Comparison of ENCODE assay signal across 1 cellular context in the genomic region with DNA sequence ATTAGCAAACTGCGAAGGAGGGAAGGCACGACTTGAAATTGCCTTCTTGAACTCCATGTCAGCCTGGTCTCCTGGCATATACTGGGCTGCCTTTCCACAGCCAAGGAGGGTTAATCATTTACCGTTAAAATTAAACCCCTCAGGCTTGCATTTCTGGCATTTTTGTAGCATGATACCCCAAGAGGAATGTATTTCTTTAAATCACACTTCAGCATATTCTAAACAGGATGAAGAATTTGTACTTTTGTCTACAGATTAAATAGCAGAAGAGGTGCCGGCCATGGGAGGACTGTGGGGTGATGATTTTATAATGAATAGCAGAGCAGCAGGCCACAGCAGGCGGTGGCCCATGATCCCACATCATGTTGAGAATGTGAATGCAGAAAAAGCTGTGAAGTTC.
TF ChIP-seq lines count a peak whose summit lies in the region.

No MANE protein-coding gene starts in this region.

TF ChIP-seq in H1, 55 proteins besides CTCF, POLR2A, EP300 and RAD21 (continued from another document):
- TF ChIP-seq, protein P1, sequence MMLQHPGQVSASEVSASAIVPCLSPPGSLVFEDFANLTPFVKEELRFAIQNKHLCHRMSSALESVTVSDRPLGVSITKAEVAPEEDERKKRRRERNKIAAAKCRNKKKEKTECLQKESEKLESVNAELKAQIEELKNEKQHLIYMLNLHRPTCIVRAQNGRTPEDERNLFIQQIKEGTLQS (IDR thresholded peaks at IDR 0.05; ENCODE audit: insufficient read depth, low read depth, low read length): no peak
- TF ChIP-seq ZNF274 (IDR thresholded peaks at IDR 0.05; ENCODE audit: borderline replicate concordance, extremely low read depth, low read length) (no peak), CREB1 (IDR thresholded peaks at IDR 0.05) (no peak), YY1 (IDR thresholded peaks at IDR 0.05; ENCODE audit: low read depth, low read length) (no peak), JUN (IDR thresholded peaks at IDR 0.05; ENCODE audit: low read depth, low read length) (no peak), NRF1 (IDR thresholded peaks at IDR 0.05; ENCODE audit: low read depth, low read length) (no peak), RFX5 (IDR thresholded peaks at IDR 0.05; ENCODE audit: borderline replicate concordance, low read depth, low read length) (no peak), SIRT6 (IDR thresholded peaks at IDR 0.05; ENCODE audit: low read length) (no peak), TCF12 (IDR thresholded peaks at IDR 0.05; ENCODE audit: low read depth, low read length) (no peak)
- TF ChIP-seq, protein P2, sequence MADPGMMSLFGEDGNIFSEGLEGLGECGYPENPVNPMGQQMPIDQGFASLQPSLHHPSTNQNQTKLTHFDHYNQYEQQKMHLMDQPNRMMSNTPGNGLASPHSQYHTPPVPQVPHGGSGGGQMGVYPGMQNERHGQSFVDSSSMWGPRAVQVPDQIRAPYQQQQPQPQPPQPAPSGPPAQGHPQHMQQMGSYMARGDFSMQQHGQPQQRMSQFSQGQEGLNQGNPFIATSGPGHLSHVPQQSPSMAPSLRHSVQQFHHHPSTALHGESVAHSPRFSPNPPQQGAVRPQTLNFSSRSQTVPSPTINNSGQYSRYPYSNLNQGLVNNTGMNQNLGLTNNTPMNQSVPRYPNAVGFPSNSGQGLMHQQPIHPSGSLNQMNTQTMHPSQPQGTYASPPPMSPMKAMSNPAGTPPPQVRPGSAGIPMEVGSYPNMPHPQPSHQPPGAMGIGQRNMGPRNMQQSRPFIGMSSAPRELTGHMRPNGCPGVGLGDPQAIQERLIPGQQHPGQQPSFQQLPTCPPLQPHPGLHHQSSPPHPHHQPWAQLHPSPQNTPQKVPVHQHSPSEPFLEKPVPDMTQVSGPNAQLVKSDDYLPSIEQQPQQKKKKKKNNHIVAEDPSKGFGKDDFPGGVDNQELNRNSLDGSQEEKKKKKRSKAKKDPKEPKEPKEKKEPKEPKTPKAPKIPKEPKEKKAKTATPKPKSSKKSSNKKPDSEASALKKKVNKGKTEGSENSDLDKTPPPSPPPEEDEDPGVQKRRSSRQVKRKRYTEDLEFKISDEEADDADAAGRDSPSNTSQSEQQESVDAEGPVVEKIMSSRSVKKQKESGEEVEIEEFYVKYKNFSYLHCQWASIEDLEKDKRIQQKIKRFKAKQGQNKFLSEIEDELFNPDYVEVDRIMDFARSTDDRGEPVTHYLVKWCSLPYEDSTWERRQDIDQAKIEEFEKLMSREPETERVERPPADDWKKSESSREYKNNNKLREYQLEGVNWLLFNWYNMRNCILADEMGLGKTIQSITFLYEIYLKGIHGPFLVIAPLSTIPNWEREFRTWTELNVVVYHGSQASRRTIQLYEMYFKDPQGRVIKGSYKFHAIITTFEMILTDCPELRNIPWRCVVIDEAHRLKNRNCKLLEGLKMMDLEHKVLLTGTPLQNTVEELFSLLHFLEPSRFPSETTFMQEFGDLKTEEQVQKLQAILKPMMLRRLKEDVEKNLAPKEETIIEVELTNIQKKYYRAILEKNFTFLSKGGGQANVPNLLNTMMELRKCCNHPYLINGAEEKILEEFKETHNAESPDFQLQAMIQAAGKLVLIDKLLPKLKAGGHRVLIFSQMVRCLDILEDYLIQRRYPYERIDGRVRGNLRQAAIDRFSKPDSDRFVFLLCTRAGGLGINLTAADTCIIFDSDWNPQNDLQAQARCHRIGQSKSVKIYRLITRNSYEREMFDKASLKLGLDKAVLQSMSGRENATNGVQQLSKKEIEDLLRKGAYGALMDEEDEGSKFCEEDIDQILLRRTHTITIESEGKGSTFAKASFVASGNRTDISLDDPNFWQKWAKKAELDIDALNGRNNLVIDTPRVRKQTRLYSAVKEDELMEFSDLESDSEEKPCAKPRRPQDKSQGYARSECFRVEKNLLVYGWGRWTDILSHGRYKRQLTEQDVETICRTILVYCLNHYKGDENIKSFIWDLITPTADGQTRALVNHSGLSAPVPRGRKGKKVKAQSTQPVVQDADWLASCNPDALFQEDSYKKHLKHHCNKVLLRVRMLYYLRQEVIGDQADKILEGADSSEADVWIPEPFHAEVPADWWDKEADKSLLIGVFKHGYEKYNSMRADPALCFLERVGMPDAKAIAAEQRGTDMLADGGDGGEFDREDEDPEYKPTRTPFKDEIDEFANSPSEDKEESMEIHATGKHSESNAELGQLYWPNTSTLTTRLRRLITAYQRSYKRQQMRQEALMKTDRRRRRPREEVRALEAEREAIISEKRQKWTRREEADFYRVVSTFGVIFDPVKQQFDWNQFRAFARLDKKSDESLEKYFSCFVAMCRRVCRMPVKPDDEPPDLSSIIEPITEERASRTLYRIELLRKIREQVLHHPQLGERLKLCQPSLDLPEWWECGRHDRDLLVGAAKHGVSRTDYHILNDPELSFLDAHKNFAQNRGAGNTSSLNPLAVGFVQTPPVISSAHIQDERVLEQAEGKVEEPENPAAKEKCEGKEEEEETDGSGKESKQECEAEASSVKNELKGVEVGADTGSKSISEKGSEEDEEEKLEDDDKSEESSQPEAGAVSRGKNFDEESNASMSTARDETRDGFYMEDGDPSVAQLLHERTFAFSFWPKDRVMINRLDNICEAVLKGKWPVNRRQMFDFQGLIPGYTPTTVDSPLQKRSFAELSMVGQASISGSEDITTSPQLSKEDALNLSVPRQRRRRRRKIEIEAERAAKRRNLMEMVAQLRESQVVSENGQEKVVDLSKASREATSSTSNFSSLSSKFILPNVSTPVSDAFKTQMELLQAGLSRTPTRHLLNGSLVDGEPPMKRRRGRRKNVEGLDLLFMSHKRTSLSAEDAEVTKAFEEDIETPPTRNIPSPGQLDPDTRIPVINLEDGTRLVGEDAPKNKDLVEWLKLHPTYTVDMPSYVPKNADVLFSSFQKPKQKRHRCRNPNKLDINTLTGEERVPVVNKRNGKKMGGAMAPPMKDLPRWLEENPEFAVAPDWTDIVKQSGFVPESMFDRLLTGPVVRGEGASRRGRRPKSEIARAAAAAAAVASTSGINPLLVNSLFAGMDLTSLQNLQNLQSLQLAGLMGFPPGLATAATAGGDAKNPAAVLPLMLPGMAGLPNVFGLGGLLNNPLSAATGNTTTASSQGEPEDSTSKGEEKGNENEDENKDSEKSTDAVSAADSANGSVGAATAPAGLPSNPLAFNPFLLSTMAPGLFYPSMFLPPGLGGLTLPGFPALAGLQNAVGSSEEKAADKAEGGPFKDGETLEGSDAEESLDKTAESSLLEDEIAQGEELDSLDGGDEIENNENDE (IDR thresholded peaks at IDR 0.05; ENCODE audit: insufficient replicate concordance, low read length): no peak
